Comparison of ENCODE assay signal across 14 cellular contexts in the genomic region with DNA sequence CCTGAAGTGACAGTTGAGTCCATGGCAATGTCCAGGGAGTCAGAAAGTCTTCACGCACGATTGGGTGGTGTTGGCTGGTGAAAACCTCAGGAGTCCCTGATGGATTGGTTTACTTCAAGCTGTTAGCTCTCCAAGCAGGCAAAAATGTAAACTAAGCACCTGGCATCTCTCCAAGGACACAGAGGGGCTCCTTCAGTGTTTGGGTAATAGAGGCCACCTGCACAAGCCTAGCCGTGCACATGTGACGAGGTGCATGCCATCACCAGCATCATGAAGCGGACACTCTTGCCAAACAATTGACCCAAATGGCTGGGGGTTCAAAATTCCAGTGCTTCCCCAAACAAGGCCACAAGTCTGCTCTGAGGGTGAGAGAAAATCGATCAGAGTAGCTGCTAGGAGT. TPM values are rescaled to one million over a fixed set of nuclear protein-coding genes. Genes with fewer than 3 reads are reported as not detected.
DNase-seq lines count a peak whose midpoint lies in the region; ATAC-seq and TF ChIP-seq lines count a peak whose summit lies in the region.
"Had no signal": no experiment of that assay in that cellular context is flagged by ENCODE, and none has a peak within 500 bp of the region (broad histone marks: within the 10 kb centered on the region; RNA-seq: fewer than 3 reads in every experiment).

No MANE protein-coding gene starts in this region.

- H3K27me3 Mint-ChIP-seq in naive thymus-derived CD4-positive, alpha-beta T cell = peaks cover 0 to 3% (median 0%) of the 10 kb centered on the region in 5 donors
- H3K27me3 Mint-ChIP-seq in endodermal cell (ENCODE audit: insufficient read depth) = peaks cover 58% of the 10 kb centered on the region

- intact Hi-C loops in naive thymus-derived CD4-positive, alpha-beta T cell (cut with micrococcal nuclease) = loop anchor here in 1 of 2 donors (2.0 to 10.0 kb wide), 6 partner anchors 288 to 1446 kb away; a partner anchor contains a TSS

- H3K27ac ChIP-seq in KOPT-K1 (ENCODE audit: low read depth, low read length, poor library complexity, severe bottlenecking) (peak overlapping the region; percentile 85), Peyer's patch (peak overlapping the region in 3 of 4 donors; percentile 83 to 93 (median 88)), tibial nerve (no peak overlapping the region), endodermal cell (ENCODE audit: low read depth, low read length) (no peak overlapping the region)
- H3K27ac ChIP-seq in naive thymus-derived CD4-positive, alpha-beta T cell (ENCODE audit: low read depth, low read length) = peak overlapping the region; percentile 87
- H3K27ac ChIP-seq: A549 had no signal

- ATAC-seq in naive thymus-derived CD4-positive, alpha-beta T cell = no peak
- ATAC-seq: A549, SK-N-SH treated with all-trans-retinoic acid at 6 μM for 48 hours had no signal

- H3K4me3 ChIP-seq in Peyer's patch (peak overlapping the region in 1 of 4 donors; percentile 80), tibial nerve (no peak overlapping the region), endodermal cell (ENCODE audit: low read length) (no peak overlapping the region)
- no peak overlapping the region for H3K4me3 ChIP-seq in naive thymus-derived CD4-positive, alpha-beta T cell (ENCODE audit: low read length)
- H3K4me3 ChIP-seq: A549 had no signal

- WGBS in tibial nerve, 2 donors = 83 to 85% methylated on average over 6 of the region's 6 CpGs
- 91 to 92% methylated on average over 6 of the region's 6 CpGs for WGBS in endodermal cell (ENCODE audit: insufficient coverage in 1 of 2, insufficient read length in 1 of 2), 2 experiments

- H3K4me1 Mint-ChIP-seq in naive thymus-derived CD4-positive, alpha-beta T cell = peaks cover 32 to 68% (median 55%) of the 10 kb centered on the region in 7 donors
- H3K4me1 Mint-ChIP-seq in endodermal cell = no peaks in the 10 kb centered on the region

- TF ChIP-seq EP300 in tibial nerve (IDR thresholded peaks at IDR 0.05) = no peak

- peak overlapping the region; percentile 96 to 100 (median 98) for H3K27ac Mint-ChIP-seq in naive thymus-derived CD4-positive, alpha-beta T cell
- no peak overlapping the region for H3K27ac Mint-ChIP-seq in endodermal cell
- H3K27ac Mint-ChIP-seq: brain had no signal

- no peaks in the 10 kb centered on the region for H3K9me3 Mint-ChIP-seq in naive thymus-derived CD4-positive, alpha-beta T cell
- no peaks in the 10 kb centered on the region for H3K9me3 Mint-ChIP-seq in endodermal cell

- CTCF ChIA-PET in naive thymus-derived CD4-positive, alpha-beta T cell (lab: Charles Lee) = interaction anchor here (4.9 kb wide), 1 partner anchor 18 kb away, joined by 18 read pairs; no protein-coding TSS in a partner anchor

- H3K36me3 ChIP-seq in KOPT-K1 (ENCODE audit: insufficient read depth, low read length) (peaks cover 27% of the 10 kb centered on the region), Peyer's patch (no peaks in the 10 kb centered on the region), tibial nerve (no peaks in the 10 kb centered on the region), endodermal cell (ENCODE audit: control insufficient read depth, insufficient read depth, low read length) (no peaks in the 10 kb centered on the region)
- peaks cover 0 to 18% (median 3%) of the 10 kb centered on the region in 3 experiments for H3K36me3 ChIP-seq in naive thymus-derived CD4-positive, alpha-beta T cell (ENCODE audit: control insufficient read depth in 2 of 3, insufficient read depth in 3 of 3, low read length in 3 of 3)

- TF ChIP-seq POLR2A in Peyer's patch (IDR thresholded peaks at IDR 0.05) (no peak), tibial nerve (IDR thresholded peaks at IDR 0.05) (no peak)

- H3K9me3 ChIP-seq in KOPT-K1 (ENCODE audit: insufficient read depth, low read length, poor library complexity, severe bottlenecking) (no peaks in the 10 kb centered on the region), Peyer's patch (no peaks in the 10 kb centered on the region), tibial nerve (no peaks in the 10 kb centered on the region), endodermal cell (ENCODE audit: control insufficient read depth, low read length) (no peaks in the 10 kb centered on the region)
- H3K9me3 ChIP-seq in naive thymus-derived CD4-positive, alpha-beta T cell (ENCODE audit: control insufficient read depth in 2 of 3, low read length in 3 of 3) = no peaks in the 10 kb centered on the region
- H3K9me3 ChIP-seq: A549 had no signal

- H3K4me3 Mint-ChIP-seq in naive thymus-derived CD4-positive, alpha-beta T cell = peak overlapping the region; percentile 93 to 100 (median 98)
- H3K4me3 Mint-ChIP-seq in endodermal cell = no peak overlapping the region

- no peaks in the 10 kb centered on the region for H3K27me3 ChIP-seq in Peyer's patch
- no peaks in the 10 kb centered on the region for H3K27me3 ChIP-seq in naive thymus-derived CD4-positive, alpha-beta T cell (ENCODE audit: control insufficient read depth in 2 of 2, insufficient read depth in 2 of 2, low read length in 2 of 2)
- H3K27me3 ChIP-seq in tibial nerve = no peaks in the 10 kb centered on the region
- H3K27me3 ChIP-seq in endodermal cell (ENCODE audit: control insufficient read depth, insufficient read depth, low read length, poor library complexity, severe bottlenecking) = peaks cover 36% of the 10 kb centered on the region

- TF ChIP-seq CTCF in Peyer's patch (IDR thresholded peaks at IDR 0.05) = no peak
- TF ChIP-seq CTCF in tibial nerve (IDR thresholded peaks at IDR 0.05) = no peak
- TF ChIP-seq CTCF in endodermal cell (conservative IDR thresholded peaks at IDR 0.05) = no peak

- DNase-seq in NCI-H510A treated with DMSO at 0.1 percent for 48 hours (lab: John Stamatoyannopoulos, UW) = peak; percentile 1
- DNase-seq in NCI-H510A (lab: John Stamatoyannopoulos, UW) = no peak
- DNase-seq in Peyer's patch = no peak
- DNase-seq in naive thymus-derived CD4-positive, alpha-beta T cell = no peak
- DNase-seq in tibial nerve (ENCODE audit: low spot score in 2 of 2) = no peak
- no peak for DNase-seq in endodermal cell
- DNase-seq in amygdala (lab: John Stamatoyannopoulos, UW) = no peak
- DNase-seq: activated CD4-positive, alpha-beta T cell treated with anti-CD3 and anti-CD28 coated beads, Interleukin-2, amount 50 U/mL, for 4 hours; NK-92 treated with Interleukin-12 subunit alpha and Interleukin-12 subunit beta, amount 100 ng/mL, for 24 hours had no signal

- peaks cover 5 to 26% (median 9%) of the 10 kb centered on the region in 5 donors for H3K36me3 Mint-ChIP-seq in naive thymus-derived CD4-positive, alpha-beta T cell
- H3K36me3 Mint-ChIP-seq in endodermal cell (ENCODE audit: low read depth) = no peaks in the 10 kb centered on the region
- H3K36me3 Mint-ChIP-seq: brain had no signal

- peaks cover 0 to 16% (median 0%) of the 10 kb centered on the region in 4 donors for H3K4me1 ChIP-seq in Peyer's patch
- peaks cover 3 to 8% of the 10 kb centered on the region in 2 donors for H3K4me1 ChIP-seq in naive thymus-derived CD4-positive, alpha-beta T cell (ENCODE audit: control insufficient read depth in 2 of 2, insufficient read depth in 2 of 2, low read length in 2 of 2)
- H3K4me1 ChIP-seq in tibial nerve = peaks cover 0 to 15% (median 7%) of the 10 kb centered on the region in 4 donors
- no peaks in the 10 kb centered on the region for H3K4me1 ChIP-seq in endodermal cell (ENCODE audit: control insufficient read depth, insufficient read depth, low read length)

- POLR2A ChIA-PET in naive thymus-derived CD4-positive, alpha-beta T cell (lab: Charles Lee) = interaction anchor here (0.7 to 2.6 kb wide), 3 partner anchors 8 to 191 kb away, joined by 3 to 7 read pairs (median 6); a partner anchor contains a TSS

- H3K9ac ChIP-seq in endodermal cell (ENCODE audit: extremely low read depth, low read length, poor library complexity, severe bottlenecking) = no peak overlapping the region

RNA-seq across cellular contexts. Expression of a gene that starts 1.8 kb away (rescaled TPM):
- total RNA-seq in Peyer's patch (10 to 100 TPM; 12.4 to 81.8 (median 65.2) TPM), tibial nerve (1 to 10 TPM; 1.3 to 5.7 (median 2.8) TPM), endodermal cell (1 to 10 TPM; 1.5 to 1.9 TPM)
- total RNA-seq in naive thymus-derived CD4-positive, alpha-beta T cell = 10 to 100 TPM; 18.6 to 36.5 (median 34.8) TPM
- 10 to 100 TPM; 47.1 to 59.6 TPM for polyA plus RNA-seq in naive thymus-derived CD4-positive, alpha-beta T cell
- polyA plus RNA-seq in endodermal cell (2013, experiment 1 of 2) = 0.18 TPM
- polyA plus RNA-seq in endodermal cell (2013, experiment 2 of 2) = not detected
- polyA plus RNA-seq: neural cell had no signal

Comparison
In these comparisons a context has a peak if more than half of its experiments do, and no peak if none do; other contexts are left out.
1. H3K27ac ChIP-seq: peak in KOPT-K1 (single experiment), Peyer's patch (3 of 4) and naive thymus-derived CD4-positive, alpha-beta T cell (single experiment); none in tibial nerve (0 of 4) and endodermal cell (single experiment).